Comparison of ENCODE assay signal across 23 cellular contexts in the genomic region with DNA sequence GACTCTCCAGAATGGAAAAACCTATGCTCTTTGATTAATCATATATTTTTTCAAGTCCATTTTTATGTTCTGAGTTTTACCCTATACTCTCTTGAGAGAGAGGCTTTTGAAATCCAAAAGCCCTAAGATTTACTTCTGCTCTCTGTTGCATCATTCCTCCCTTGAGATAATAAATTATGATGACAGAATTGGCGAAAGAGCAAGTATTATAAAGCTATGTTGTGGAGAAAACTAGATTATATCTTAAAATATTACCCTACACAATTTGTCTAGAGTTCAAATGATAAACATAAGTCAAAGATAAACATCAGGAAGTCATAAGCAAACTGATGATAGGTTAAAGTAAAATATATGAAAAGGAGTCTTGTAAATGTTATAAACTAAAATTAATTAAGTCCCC.
A peak's percentile ranks its signal among the peaks of the same experiment; 100 is the strongest.
DNase-seq lines count a peak whose midpoint lies in the region; ATAC-seq and TF ChIP-seq lines count a peak whose summit lies in the region.
"Had no signal": no experiment of that assay in that cellular context is flagged by ENCODE, and none has a peak within 500 bp of the region (broad histone marks: within the 10 kb centered on the region; RNA-seq: fewer than 3 reads in every experiment).

No MANE protein-coding gene starts in this region.

- intact Hi-C loops in dendritic cell treated with granulocyte-macrophage colony-stimulating factor and Interleukin-4, amounts not matched to agents 40 ng/mL and 50 ng/mL, for 4 days (cut with micrococcal nuclease) = no loop called here

- H3K36me3 Mint-ChIP-seq in dendritic cell treated with granulocyte-macrophage colony-stimulating factor and Interleukin-4, amounts not matched to agents 40 ng/mL and 50 ng/mL, for 4 days (ENCODE audit: low read depth) = no peaks in the 10 kb centered on the region
- no peaks in the 10 kb centered on the region for H3K36me3 Mint-ChIP-seq in mesothelial cell of epicardium
- H3K36me3 Mint-ChIP-seq: naive thymus-derived CD4-positive, alpha-beta T cell had no signal

- no peak overlapping the region for H3K4me3 Mint-ChIP-seq in dendritic cell treated with granulocyte-macrophage colony-stimulating factor and Interleukin-4, amounts not matched to agents 40 ng/mL and 50 ng/mL, for 4 days
- H3K4me3 Mint-ChIP-seq in mesothelial cell of epicardium = no peak overlapping the region
- H3K4me3 Mint-ChIP-seq: GM23338; naive thymus-derived CD4-positive, alpha-beta T cell had no signal

- H3K9me3 Mint-ChIP-seq in dendritic cell treated with granulocyte-macrophage colony-stimulating factor and Interleukin-4, amounts not matched to agents 40 ng/mL and 50 ng/mL, for 4 days = no peaks in the 10 kb centered on the region
- no peaks in the 10 kb centered on the region for H3K9me3 Mint-ChIP-seq in mesothelial cell of epicardium
- H3K9me3 Mint-ChIP-seq: GM23338 had no signal

- no peak for ATAC-seq in stimulated activated naive CD8-positive, alpha-beta T cell treated with anti-CD3 and anti-CD28 coated beads, Interleukin-15, Interleukin-2, amounts not matched to agents 100 U/mL and 50 U/mL, for 24 hours
- no peak for ATAC-seq in HG03521 (IDR thresholded peaks at IDR 0.05; ENCODE audit: unreplicated experiment)
- ATAC-seq: GM23338; left colon; naive thymus-derived CD4-positive, alpha-beta T cell had no signal

- TF ChIP-seq CTCF in mesothelial cell of epicardium (IDR thresholded peaks at IDR 0.05; ENCODE audit: unreplicated experiment) = no peak

- DNase-seq in EL = peak; percentile 5
- DNase-seq in NOMO-1 treated with DMSO at 0.1 percent for 48 hours (lab: John Stamatoyannopoulos, UW; ENCODE audit: unreplicated experiment) = peak; percentile 91
- no peak for DNase-seq in mesothelial cell of epicardium (ENCODE audit: low spot score in 2 of 2, unreplicated experiment in 2 of 2)
- no peak for DNase-seq in stimulated activated naive CD8-positive, alpha-beta T cell treated with anti-CD3 and anti-CD28 coated beads, Interleukin-15, Interleukin-2, amounts not matched to agents 100 U/mL and 50 U/mL, for 24 hours
- no peak for DNase-seq in NCI-H1436 treated with DMSO at 0.1 percent for 48 hours (lab: John Stamatoyannopoulos, UW)
- no peak for DNase-seq in AG20443 (ENCODE audit: low spot score)
- DNase-seq: activated naive CD4-positive, alpha-beta T cell treated with anti-CD3 and anti-CD28 coated beads, Interleukin-2, amount 50 U/mL, for 16 hours; anterior cingulate cortex; Calu3; dermis blood vessel endothelial cell; left colon; naive thymus-derived CD4-positive, alpha-beta T cell; NCI-H1092; NCI-H187 treated with DMSO at 0.1 percent for 48 hours; NCI-H526 treated with DMSO at 0.1 percent for 48 hours; occipital lobe; small intestine; stimulated activated CD4-positive, alpha-beta T cell treated with anti-CD3 and anti-CD28 coated beads, Interleukin-2, amount 100 ng/mL, for 24 hours; T-helper 9 cell; WERI-Rb-1 had no signal

- H3K27ac Mint-ChIP-seq in dendritic cell treated with granulocyte-macrophage colony-stimulating factor and Interleukin-4, amounts not matched to agents 40 ng/mL and 50 ng/mL, for 4 days = peak overlapping the region; percentile 60
- H3K27ac Mint-ChIP-seq in mesothelial cell of epicardium = peak overlapping the region; percentile 36
- H3K27ac Mint-ChIP-seq: GM23338; naive thymus-derived CD4-positive, alpha-beta T cell had no signal

- H3K27me3 Mint-ChIP-seq in dendritic cell treated with granulocyte-macrophage colony-stimulating factor and Interleukin-4, amounts not matched to agents 40 ng/mL and 50 ng/mL, for 4 days = no peaks in the 10 kb centered on the region
- peaks cover 70% of the 10 kb centered on the region for H3K27me3 Mint-ChIP-seq in mesothelial cell of epicardium (ENCODE audit: low read depth)

- peaks cover 39% of the 10 kb centered on the region for H3K4me1 Mint-ChIP-seq in dendritic cell treated with granulocyte-macrophage colony-stimulating factor and Interleukin-4, amounts not matched to agents 40 ng/mL and 50 ng/mL, for 4 days (ENCODE audit: low read depth)
- peaks cover 18% of the 10 kb centered on the region for H3K4me1 Mint-ChIP-seq in mesothelial cell of epicardium

Comparison
In these comparisons a context has a peak if more than half of its experiments do, and no peak if none do; other contexts are left out.
1. DNase-seq: peak in EL (single experiment) and NOMO-1 treated with DMSO at 0.1 percent for 48 hours (single experiment); none in mesothelial cell of epicardium (0 of 2), stimulated activated naive CD8-positive, alpha-beta T cell treated with anti-CD3 and anti-CD28 coated beads, Interleukin-15, Interleukin-2, amounts not matched to agents 100 U/mL and 50 U/mL, for 24 hours (single experiment), NCI-H1436 treated with DMSO at 0.1 percent for 48 hours (single experiment) and AG20443 (single experiment).